Comparison of ENCODE assay signal across 31 cellular contexts in the genomic region with DNA sequence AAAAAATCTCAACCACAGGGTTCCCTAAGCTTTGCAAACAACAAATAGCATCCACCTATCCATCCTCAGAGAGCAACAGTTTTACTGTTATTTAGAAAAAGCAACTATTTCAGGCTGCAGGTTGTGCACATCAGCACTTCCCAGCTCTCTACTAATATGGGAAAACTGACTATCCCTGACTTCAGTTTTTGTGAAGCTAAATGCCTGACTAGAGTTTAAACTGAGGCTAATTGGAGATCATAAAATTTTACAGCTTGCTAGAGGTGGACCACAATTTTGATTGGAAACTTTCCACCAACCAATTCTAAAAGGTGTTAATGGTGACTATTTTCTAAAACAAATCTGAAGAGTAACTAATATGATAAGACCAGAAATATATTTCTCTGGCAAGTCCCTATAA. TPM values are rescaled to one million over a fixed set of nuclear protein-coding genes. Genes with fewer than 3 reads are reported as not detected.
"Had no signal": no experiment of that assay in that cellular context is flagged by ENCODE, and none has a peak within 500 bp of the region (broad histone marks: within the 10 kb centered on the region; RNA-seq: fewer than 3 reads in every experiment).

No MANE protein-coding gene starts in this region.

- H3K27me3 ChIP-seq: adrenal gland, body of pancreas, gastroesophageal sphincter had no signal

- H3K36me3 ChIP-seq: adrenal gland had no signal

- H3K36me3 Mint-ChIP-seq: WTC11 had no signal

- ATAC-seq: activated CD8-positive, alpha-beta memory T cell treated with anti-CD3 and anti-CD28 coated beads, Interleukin-2, amount 10 ng/mL, durations not matched to agents 7 days and 5 days; activated CD8-positive, alpha-beta T cell treated with anti-CD3 and anti-CD28 coated beads, Interleukin-2, amount 10 ng/mL, durations not matched to agents 7 days and 5 days; activated naive CD8-positive, alpha-beta T cell treated with anti-CD3 and anti-CD28 coated beads, Interleukin-2, amount 50 U/mL, for 24 hours; gastroesophageal sphincter; heart right ventricle; WTC11 had no signal

- H3K27ac Mint-ChIP-seq: activated CD4-positive, alpha-beta memory T cell treated with anti-CD3 and anti-CD28 coated beads for 36 hours; activated CD8-positive, alpha-beta memory T cell treated with anti-CD3 and anti-CD28 coated beads, Interleukin-2, amount 10 ng/mL, durations not matched to agents 7 days and 5 days; activated CD8-positive, alpha-beta T cell treated with anti-CD3 and anti-CD28 coated beads, Interleukin-2, amount 10 ng/mL, durations not matched to agents 7 days and 5 days; activated naive CD4-positive, alpha-beta T cell treated with anti-CD3 and anti-CD28 coated beads for 36 hours; activated naive CD4-positive, alpha-beta T cell treated with anti-CD3 and anti-CD28 coated beads, Interleukin-2, amount 50 U/mL, for 24 hours; activated naive CD8-positive, alpha-beta T cell treated with anti-CD3 and anti-CD28 coated beads for 36 hours; activated naive CD8-positive, alpha-beta T cell treated with anti-CD3 and anti-CD28 coated beads, Interleukin-2, amount 50 U/mL, for 24 hours; activated T-helper 1 cell treated with anti-CD3 and anti-CD28 coated beads, Interleukin-12 subunit alpha, Interleukin-12 subunit beta, Interleukin-2, Interleukin-4 antibody, amounts not matched to agents 30 ng/mL and 10 ng/mL and 1 ng/mL, durations not matched to agents 14 hours and 24 hours and 36 hours; activated T-helper 2 cell treated with anti-CD3 and anti-CD28 coated beads, Interferon-gamma antibody, Interleukin-2, Interleukin-4, amounts not matched to agents 10 μg/mL and 5 μg/mL and 100 μg/mL, durations not matched to agents 14 hours and 24 hours and 36 hours; WTC11 had no signal

- H3K4me3 ChIP-seq: adrenal gland, body of pancreas, esophagus squamous epithelium, gastroesophageal sphincter, heart right ventricle had no signal

- H3K27ac ChIP-seq: adrenal gland, epithelial cell of prostate, esophagus squamous epithelium, gastroesophageal sphincter, heart right ventricle had no signal

- FAIRE-seq: endometrium, endothelial cell of umbilical vein had no signal

- H3K9me3 Mint-ChIP-seq: activated CD4-positive, alpha-beta memory T cell treated with anti-CD3 and anti-CD28 coated beads for 36 hours; activated naive CD4-positive, alpha-beta T cell treated with anti-CD3 and anti-CD28 coated beads for 36 hours; activated naive CD4-positive, alpha-beta T cell treated with anti-CD3 and anti-CD28 coated beads, Interleukin-2, amount 50 U/mL, for 24 hours; activated naive CD8-positive, alpha-beta T cell treated with anti-CD3 and anti-CD28 coated beads for 36 hours; activated naive CD8-positive, alpha-beta T cell treated with anti-CD3 and anti-CD28 coated beads, Interleukin-2, amount 50 U/mL, for 24 hours; activated T-helper 1 cell treated with anti-CD3 and anti-CD28 coated beads, Interleukin-12 subunit alpha, Interleukin-12 subunit beta, Interleukin-2, Interleukin-4 antibody, amounts not matched to agents 30 ng/mL and 10 ng/mL and 1 ng/mL, durations not matched to agents 14 hours and 24 hours and 36 hours; activated T-helper 2 cell treated with anti-CD3 and anti-CD28 coated beads, Interferon-gamma antibody, Interleukin-2, Interleukin-4, amounts not matched to agents 10 μg/mL and 5 μg/mL and 100 μg/mL, durations not matched to agents 14 hours and 24 hours and 36 hours; WTC11 had no signal

- H3K4me1 ChIP-seq: esophagus squamous epithelium, gastroesophageal sphincter, heart right ventricle had no signal

- H3K9me3 ChIP-seq: adrenal gland, body of pancreas, esophagus squamous epithelium, gastroesophageal sphincter, heart right ventricle had no signal

- H3K4me3 Mint-ChIP-seq: activated CD4-positive, alpha-beta memory T cell treated with anti-CD3 and anti-CD28 coated beads for 36 hours; activated CD8-positive, alpha-beta memory T cell treated with anti-CD3 and anti-CD28 coated beads, Interleukin-2, amount 10 ng/mL, durations not matched to agents 7 days and 5 days; activated CD8-positive, alpha-beta T cell treated with anti-CD3 and anti-CD28 coated beads, Interleukin-2, amount 10 ng/mL, durations not matched to agents 7 days and 5 days; activated naive CD4-positive, alpha-beta T cell treated with anti-CD3 and anti-CD28 coated beads for 36 hours; activated naive CD4-positive, alpha-beta T cell treated with anti-CD3 and anti-CD28 coated beads, Interleukin-2, amount 50 U/mL, for 24 hours; activated naive CD8-positive, alpha-beta T cell treated with anti-CD3 and anti-CD28 coated beads for 36 hours; activated naive CD8-positive, alpha-beta T cell treated with anti-CD3 and anti-CD28 coated beads, Interleukin-2, amount 50 U/mL, for 24 hours; activated T-helper 1 cell treated with anti-CD3 and anti-CD28 coated beads, Interleukin-12 subunit alpha, Interleukin-12 subunit beta, Interleukin-2, Interleukin-4 antibody, amounts not matched to agents 30 ng/mL and 10 ng/mL and 1 ng/mL, durations not matched to agents 14 hours and 24 hours and 36 hours; WTC11 had no signal

- H3K4me1 Mint-ChIP-seq: activated CD8-positive, alpha-beta memory T cell treated with anti-CD3 and anti-CD28 coated beads, Interleukin-2, amount 10 ng/mL, durations not matched to agents 7 days and 5 days; activated naive CD4-positive, alpha-beta T cell treated with anti-CD3 and anti-CD28 coated beads, Interleukin-2, amount 50 U/mL, for 24 hours; activated naive CD8-positive, alpha-beta T cell treated with anti-CD3 and anti-CD28 coated beads for 36 hours; activated naive CD8-positive, alpha-beta T cell treated with anti-CD3 and anti-CD28 coated beads, Interleukin-2, amount 50 U/mL, for 24 hours; WTC11 had no signal

- H3K27me3 Mint-ChIP-seq: activated CD8-positive, alpha-beta memory T cell treated with anti-CD3 and anti-CD28 coated beads, Interleukin-2, amount 10 ng/mL, durations not matched to agents 7 days and 5 days; activated naive CD8-positive, alpha-beta T cell treated with anti-CD3 and anti-CD28 coated beads for 36 hours; activated naive CD8-positive, alpha-beta T cell treated with anti-CD3 and anti-CD28 coated beads, Interleukin-2, amount 50 U/mL, for 24 hours had no signal

- DNase-seq: activated CD4-positive, alpha-beta memory T cell treated with anti-CD3 and anti-CD28 coated beads for 36 hours; activated CD4-positive, alpha-beta T cell treated with anti-CD3 and anti-CD28 coated beads for 1 hour; activated CD4-positive, alpha-beta T cell treated with anti-CD3 and anti-CD28 coated beads for 48 hours; activated CD8-positive, alpha-beta memory T cell treated with anti-CD3 and anti-CD28 coated beads, Interleukin-2, amount 10 ng/mL, durations not matched to agents 7 days and 5 days; activated CD8-positive, alpha-beta memory T cell treated with anti-CD3 and anti-CD28 coated beads, Interleukin-2, amount 50 U/mL, for 4 hours; activated CD8-positive, alpha-beta T cell treated with anti-CD3 and anti-CD28 coated beads, Interleukin-2, amount 10 ng/mL, durations not matched to agents 7 days and 5 days; activated effector memory CD4-positive, alpha-beta T cell treated with anti-CD3 and anti-CD28 coated beads, Interleukin-2, amount 50 U/mL, for 16 hours; activated naive CD4-positive, alpha-beta T cell treated with anti-CD3 and anti-CD28 coated beads for 36 hours; activated naive CD8-positive, alpha-beta T cell treated with anti-CD3 and anti-CD28 coated beads for 36 hours; activated naive CD8-positive, alpha-beta T cell treated with anti-CD3 and anti-CD28 coated beads, Interleukin-2, amount 50 U/mL, for 24 hours; activated T-cell treated with anti-CD3 and anti-CD28 coated beads, Interleukin-2, amount 50 U/mL, for 1 hour; activated T-cell treated with anti-CD3 and anti-CD28 coated beads, Interleukin-2, amount 50 U/mL, for 48 hours; adrenal gland; amygdala; aorta; body of pancreas; caudate nucleus; effector CD8-positive, alpha-beta T cell; esophagus squamous epithelium; foreskin melanocyte; heart right ventricle; T-helper 2 cell had no signal

RNA-seq across cellular contexts. Expression of gene HLA-DMB, which starts 36.9 kb away (rescaled TPM):
- total RNA-seq: chondrocyte, endothelial cell of umbilical vein had no signal
